ENCODE assay signal across 18 cellular contexts in genomic region chr20:63068711-63069367, GRCh38.
"Had no signal": no experiment of that assay in that cellular context is flagged by ENCODE, and none has a peak within 500 bp of the region (broad histone marks: within the 10 kb centered on the region; RNA-seq: fewer than 3 reads in every experiment).

No MANE protein-coding gene starts in this region.

- H3K36me3 ChIP-seq: adrenal gland, tibial artery had no signal

- DNase-seq: activated CD4-positive, alpha-beta memory T cell treated with anti-CD3 and anti-CD28 coated beads for 36 hours; activated CD4-positive, alpha-beta T cell treated with anti-CD3 and anti-CD28 coated beads for 48 hours; activated CD4-positive, CD25-positive, alpha-beta regulatory T cell; activated gamma-delta T cell treated with Interleukin-2 at 50 U/mL for 16 hours; effector CD4-positive, alpha-beta T cell; erythroblast; foreskin keratinocyte; nephron progenitor cell; stimulated activated CD4-positive, alpha-beta T cell treated with anti-CD3 and anti-CD28 coated beads, Interleukin-12 subunit alpha, Interleukin-12 subunit beta, amount 100 ng/mL, for 4 hours; stimulated activated CD4-positive, alpha-beta T cell treated with anti-CD3 and anti-CD28 coated beads, Interleukin-4, amount 100 ng/mL, for 4 hours; stimulated activated naive CD8-positive, alpha-beta T cell treated with anti-CD3 and anti-CD28 coated beads, Interleukin-15, Interleukin-2, amounts not matched to agents 100 U/mL and 50 U/mL, for 24 hours; T1000 had no signal

- H3K4me3 Mint-ChIP-seq: activated CD4-positive, alpha-beta memory T cell treated with anti-CD3 and anti-CD28 coated beads for 36 hours; activated naive CD8-positive, alpha-beta T cell; dendritic cell treated with granulocyte-macrophage colony-stimulating factor and Interleukin-4, amounts not matched to agents 40 ng/mL and 50 ng/mL, for 4 days; memory B cell; nephron progenitor cell; T-helper 1 cell treated with Interleukin-12 subunit alpha and Interleukin-12 subunit beta and Interleukin-4 antibody, amounts not matched to agents 30 μg/mL and 1 μg/mL, for 36 hours had no signal

- H3K9me3 ChIP-seq: adrenal gland, tibial artery had no signal

- H3K4me1 Mint-ChIP-seq: memory B cell, nephron progenitor cell had no signal

- H3K27ac Mint-ChIP-seq: activated CD4-positive, alpha-beta memory T cell treated with anti-CD3 and anti-CD28 coated beads for 36 hours; activated naive CD8-positive, alpha-beta T cell; dendritic cell treated with granulocyte-macrophage colony-stimulating factor and Interleukin-4, amounts not matched to agents 40 ng/mL and 50 ng/mL, for 4 days; memory B cell; nephron progenitor cell; T-helper 1 cell treated with Interleukin-12 subunit alpha and Interleukin-12 subunit beta and Interleukin-4 antibody, amounts not matched to agents 30 μg/mL and 1 μg/mL, for 36 hours had no signal

- H3K9me3 Mint-ChIP-seq: activated CD4-positive, alpha-beta memory T cell treated with anti-CD3 and anti-CD28 coated beads for 36 hours; dendritic cell treated with granulocyte-macrophage colony-stimulating factor and Interleukin-4, amounts not matched to agents 40 ng/mL and 50 ng/mL, for 4 days; memory B cell; T-helper 1 cell treated with Interleukin-12 subunit alpha and Interleukin-12 subunit beta and Interleukin-4 antibody, amounts not matched to agents 30 μg/mL and 1 μg/mL, for 36 hours had no signal

- ATAC-seq: foreskin keratinocyte; stimulated activated naive CD8-positive, alpha-beta T cell treated with anti-CD3 and anti-CD28 coated beads, Interleukin-15, Interleukin-2, amounts not matched to agents 100 U/mL and 50 U/mL, for 24 hours had no signal

- H3K27ac ChIP-seq: adrenal gland, foreskin keratinocyte, tibial artery had no signal

- H3K4me3 ChIP-seq: adrenal gland, tibial artery had no signal

- H3K36me3 Mint-ChIP-seq: activated CD4-positive, alpha-beta memory T cell treated with anti-CD3 and anti-CD28 coated beads for 36 hours; activated naive CD8-positive, alpha-beta T cell; memory B cell had no signal

- H3K4me1 ChIP-seq: foreskin keratinocyte had no signal
